ENCODE assay signal across 20 cellular contexts in the genomic region with DNA sequence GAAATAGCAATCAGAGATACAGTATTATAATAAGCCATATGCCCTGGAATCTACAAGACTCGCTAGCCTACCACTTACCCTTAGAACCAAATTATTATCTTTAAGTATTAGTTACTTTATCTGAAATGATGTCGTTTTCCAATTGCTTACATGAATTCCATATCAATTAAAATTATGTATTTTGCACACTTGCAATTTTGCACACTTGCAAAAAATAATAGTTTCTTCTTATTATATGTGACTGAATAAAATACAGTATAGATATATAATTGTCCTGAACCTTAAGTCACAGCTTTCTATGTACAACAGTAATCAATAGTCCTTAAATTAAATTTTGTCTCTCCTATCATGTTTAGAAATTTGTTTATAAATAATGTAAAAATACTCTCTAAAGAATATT.
DNase-seq lines count a peak whose midpoint lies in the region; ATAC-seq, FAIRE-seq and TF ChIP-seq lines count a peak whose summit lies in the region.
"Had no signal": no experiment of that assay in that cellular context is flagged by ENCODE, and none has a peak within 500 bp of the region (broad histone marks: within the 10 kb centered on the region; RNA-seq: fewer than 3 reads in every experiment).

No MANE protein-coding gene starts in this region.

- FAIRE-seq in HepG2 (lab: Jason Lieb, UNC) (no peak), K562 (lab: Jason Lieb, UNC) (no peak)
- FAIRE-seq: A549, D721Med, GM12891, GM19239 had no signal

- H3K4me1 ChIP-seq in HepG2 (ENCODE audit: insufficient read depth, low read length): no peaks in the 10 kb centered on the region
- H3K4me1 ChIP-seq in right lobe of liver: no peaks in the 10 kb centered on the region
- no peaks in the 10 kb centered on the region for H3K4me1 ChIP-seq in K562 (replicated peaks in 1 of 2; ENCODE audit: control insufficient read depth in 2 of 2, insufficient read depth in 2 of 2, low read length in 2 of 2)
- no peaks in the 10 kb centered on the region for H3K4me1 ChIP-seq in osteoblast (ENCODE audit: insufficient read depth, low read length)
- H3K4me1 ChIP-seq: A549, Caco-2 had no signal

- CTCF ChIA-PET in HepG2 (lab: Yijun Ruan, JAX; ENCODE audit: low intra/inter-chr PET ratio, low total read pairs) (no interaction called here), K562 (lab: Yijun Ruan, JAX; ENCODE audit: low intra/inter-chr PET ratio) (no interaction called here)

- DNase-seq in HepG2 (ENCODE audit: low spot score): no peak
- no peak for DNase-seq in right lobe of liver
- no peak for DNase-seq in K562 (ENCODE audit: extremely low read depth in 1 of 4, low spot score in 3 of 4)
- DNase-seq in osteoblast (ENCODE audit: insufficient read length, low spot score, missing footprints): peak; percentile 25
- no peak for DNase-seq in NCI-H2029 treated with DMSO at 0.1 percent for 48 hours (lab: John Stamatoyannopoulos, UW)
- DNase-seq: AML-193; Caco-2; Calu3; CD4-positive, alpha-beta T cell; CD8-positive, alpha-beta T cell; DMS79 treated with DMSO at 0.1 percent for 48 hours; GF-D8 had no signal

- BruUV-seq in HepG2 (replicated peaks; lab: Mats Ljungman, UMichigan): no TSS peak
- BruUV-seq in K562 (replicated peaks; lab: Mats Ljungman, UMichigan): no TSS peak

- H3K27me3 ChIP-seq in HepG2 (ENCODE audit: control insufficient read depth in 1 of 2, insufficient read depth in 2 of 2, low read length in 2 of 2): no peaks in the 10 kb centered on the region
- H3K27me3 ChIP-seq in right lobe of liver: no peaks in the 10 kb centered on the region
- no peaks in the 10 kb centered on the region for H3K27me3 ChIP-seq in K562 (ENCODE audit: control insufficient read depth in 2 of 2, insufficient read depth in 2 of 2, low read length in 2 of 2)
- H3K27me3 ChIP-seq in osteoblast (ENCODE audit: insufficient read depth, low read length): no peaks in the 10 kb centered on the region
- H3K27me3 ChIP-seq: BLaER1 treated with 17β-estradiol and CSF1 and Interleukin-3, amounts not matched to agents 10 nM and 100 nM had no signal

- no peak overlapping the region for H3K4me3 ChIP-seq in HepG2 (replicated peaks in 1 of 3; ENCODE audit: insufficient read depth in 1 of 3, low read depth in 2 of 3, low read length in 3 of 3)
- no peak overlapping the region for H3K4me3 ChIP-seq in right lobe of liver
- no peak overlapping the region for H3K4me3 ChIP-seq in K562
- H3K4me3 ChIP-seq in osteoblast (ENCODE audit: insufficient read depth, low read length): no peak overlapping the region
- H3K4me3 ChIP-seq: A549; BLaER1 treated with 17β-estradiol and CSF1 and Interleukin-3, amounts not matched to agents 10 nM and 100 nM had no signal

- TF ChIP-seq EP300 in HepG2 (IDR thresholded peaks at IDR 0.05; ENCODE audit: low read depth in 2 of 2, low read length in 2 of 2) (no peak), HepG2 (CRISPR knock-in tag; IDR thresholded peaks at IDR 0.05; ENCODE audit: borderline replicate concordance) (no peak), K562 (IDR thresholded peaks at IDR 0.05; ENCODE audit: low read length) (no peak)

- POLR2A ChIA-PET in HepG2 (lab: Yijun Ruan, JAX) (no interaction called here), K562 (lab: Yijun Ruan, JAX) (no interaction called here)

- H3K79me2 ChIP-seq in HepG2 (ENCODE audit: insufficient read depth, low read length) (no peaks in the 10 kb centered on the region), K562 (ENCODE audit: control insufficient read depth, insufficient read depth, low read length) (no peaks in the 10 kb centered on the region), osteoblast (ENCODE audit: insufficient read depth, low read length) (no peaks in the 10 kb centered on the region)

- in situ Hi-C loops in HepG2 (cut with HindIII; ENCODE audit: extremely low pct_ligation_motif_present, low pct_unique_long_range_greater_than_20kb) (no loop called here), K562 (cut with MboI) (no loop called here)

- H2AFZ ChIP-seq in HepG2 (ENCODE audit: low read length) (no peak overlapping the region), K562 (ENCODE audit: low read depth, low read length) (no peak overlapping the region), osteoblast (ENCODE audit: low read length) (no peak overlapping the region)

- TF ChIP-seq CTCF in HepG2 (CRISPR knock-in tag; IDR thresholded peaks at IDR 0.05): no peak
- no peak for TF ChIP-seq CTCF in right lobe of liver (IDR thresholded peaks at IDR 0.05)
- TF ChIP-seq CTCF in K562 (IDR thresholded peaks at IDR 0.05 in 2 of 3, conservative IDR thresholded peaks at IDR 0.05 in 1 of 3; ENCODE audit: insufficient read depth in 2 of 3, low read depth in 1 of 3, low read length in 3 of 3): no peak
- no peak for TF ChIP-seq CTCF in osteoblast (IDR thresholded peaks at IDR 0.05; ENCODE audit: extremely low read depth, low read depth, low read length)

- H3K9me3 ChIP-seq in HepG2 (ENCODE audit: low read length) (peaks cover 73% of the 10 kb centered on the region), right lobe of liver (no peaks in the 10 kb centered on the region), K562 (replicated peaks; ENCODE audit: control insufficient read depth, insufficient read depth, low read depth, low read length) (no peaks in the 10 kb centered on the region), osteoblast (ENCODE audit: low read depth, low read length) (peaks cover 4% of the 10 kb centered on the region)
- H3K9me3 ChIP-seq: A549, Caco-2 had no signal

- H3K27ac ChIP-seq in HepG2 (ENCODE audit: extremely low read length, insufficient read depth, low read length) (no peak overlapping the region), right lobe of liver (no peak overlapping the region), K562 (ENCODE audit: extremely low read depth, low read depth, low read length) (no peak overlapping the region), osteoblast (ENCODE audit: low read depth, low read length) (no peak overlapping the region)
- H3K27ac ChIP-seq: 22Rv1; A549; BLaER1 treated with 17β-estradiol and CSF1 and Interleukin-3, amounts not matched to agents 10 nM and 100 nM; C4-2B had no signal

- H4K20me1 ChIP-seq in HepG2 (ENCODE audit: insufficient read depth, low read length): no peaks in the 10 kb centered on the region
- H4K20me1 ChIP-seq in K562 (replicated peaks; ENCODE audit: control insufficient read depth, insufficient read depth, low read length): no peaks in the 10 kb centered on the region
- no peaks in the 10 kb centered on the region for H4K20me1 ChIP-seq in osteoblast (ENCODE audit: insufficient read depth, low read length)
- H4K20me1 ChIP-seq: BLaER1 treated with 17β-estradiol and CSF1 and Interleukin-3, amounts not matched to agents 10 nM and 100 nM had no signal

- H3K36me3 ChIP-seq in HepG2 (replicated peaks in 1 of 2; ENCODE audit: control insufficient read depth in 1 of 2, insufficient read depth in 2 of 2, low read length in 2 of 2): no peaks in the 10 kb centered on the region
- H3K36me3 ChIP-seq in right lobe of liver: no peaks in the 10 kb centered on the region
- no peaks in the 10 kb centered on the region for H3K36me3 ChIP-seq in K562 (ENCODE audit: control insufficient read depth, insufficient read depth, low read length)
- H3K36me3 ChIP-seq in osteoblast (ENCODE audit: insufficient read depth, low read length): no peaks in the 10 kb centered on the region
- H3K36me3 ChIP-seq: BLaER1 treated with 17β-estradiol and CSF1 and Interleukin-3, amounts not matched to agents 10 nM and 100 nM had no signal

- TF ChIP-seq RAD21 in HepG2 (CRISPR knock-in tag; IDR thresholded peaks at IDR 0.05) (no peak), K562 (CRISPR knock-in tag; conservative IDR thresholded peaks at IDR 0.05 in 1 of 2, IDR thresholded peaks at IDR 0.05 in 1 of 2) (no peak)

- H3K9ac ChIP-seq in HepG2 (ENCODE audit: insufficient read depth, low read depth, low read length): no peak overlapping the region
- H3K9ac ChIP-seq in K562 (ENCODE audit: insufficient read depth in 1 of 2, low read depth in 2 of 2, low read length in 2 of 2): no peak overlapping the region
- H3K9ac ChIP-seq: BLaER1 treated with 17β-estradiol and CSF1 and Interleukin-3, amounts not matched to agents 10 nM and 100 nM had no signal

- H3K9me1 ChIP-seq in K562 (ENCODE audit: control insufficient read depth, insufficient read depth, low read length): no peaks in the 10 kb centered on the region

- ATAC-seq in HepG2 (no peak), right lobe of liver (no peak), K562 (no peak), GM19395 (IDR thresholded peaks at IDR 0.05; ENCODE audit: unreplicated experiment) (no peak)
- ATAC-seq: A549; CD8-positive, alpha-beta T cell had no signal

- TF ChIP-seq POLR2A in HepG2 (IDR thresholded peaks at IDR 0.05; ENCODE audit: insufficient read depth in 1 of 2, low read depth in 2 of 2, low read length in 2 of 2): no peak
- TF ChIP-seq POLR2A in right lobe of liver (IDR thresholded peaks at IDR 0.05): no peak
- no peak for TF ChIP-seq POLR2A in K562 (conservative IDR thresholded peaks at IDR 0.05)

- H3K4me2 ChIP-seq in HepG2 (ENCODE audit: low read depth, low read length): no peak overlapping the region
- H3K4me2 ChIP-seq in K562 (ENCODE audit: insufficient read depth, low read length): no peak overlapping the region
- no peak overlapping the region for H3K4me2 ChIP-seq in osteoblast (ENCODE audit: insufficient read depth, low read length)
- H3K4me2 ChIP-seq: A549; BLaER1 treated with 17β-estradiol and CSF1 and Interleukin-3, amounts not matched to agents 10 nM and 100 nM had no signal

- intact Hi-C loops in HepG2 (cut with micrococcal nuclease; ENCODE audit: unreplicated experiment) (no loop called here), right lobe of liver (cut with DNase I) (no loop called here), K562 (cut with micrococcal nuclease) (no loop called here)

- 0% methylated on average over 2 of the region's 2 CpGs for WGBS in HepG2 (ENCODE audit: low lambda C conversion rate)
- 31% methylated on average over 2 of the region's 2 CpGs for WGBS in right lobe of liver (ENCODE audit: insufficient coverage, low coverage, low lambda C conversion rate, missing lambda C conversion rate)
- WGBS in K562 (ENCODE audit: insufficient coverage, low coverage, missing lambda C conversion rate): 0% methylated on average over 2 of the region's 2 CpGs

TF ChIP-seq in HepG2, 621 proteins besides CTCF, POLR2A, EP300 and RAD21 (continues in another document):
- TF ChIP-seq MAFK (conservative IDR thresholded peaks at IDR 0.05 in 1 of 2, IDR thresholded peaks at IDR 0.05 in 1 of 2; ENCODE audit: low read length in 2 of 2): peak; percentile 61 to 63; a peak in 3 of 4 replicates

TF ChIP-seq in K562, 482 proteins besides CTCF, POLR2A, EP300 and RAD21:
- TF ChIP-seq ATF1 (CRISPR knock-in tag; IDR thresholded peaks at IDR 0.05) (no peak), ATF1 (tag; IDR thresholded peaks at IDR 0.05) (no peak), ZNF583 (CRISPR knock-in tag; IDR thresholded peaks at IDR 0.05) (no peak), C11orf30 (IDR thresholded peaks at IDR 0.05; ENCODE audit: low read depth) (peak; percentile 21; the same call in 1 of the 2 replicates), ZNF316 (IDR thresholded peaks at IDR 0.05) (peak; percentile 39; the same call in 1 of the 2 replicates)

Comparison
In these comparisons a context has a peak if more than half of its experiments do, and no peak if none do; other contexts are left out.
1. Of the 241 proteins assayed by ChIP-seq in both HepG2 and K562: peak only in HepG2: MAFF and MAFK; only in K562: none; in both: none; in neither: 239.